Comparison of ENCODE assay signal across 9 cellular contexts in genomic region chr16:67228034-67228785, GRCh38. TPM values are rescaled to one million over a fixed set of nuclear protein-coding genes. Genes with fewer than 3 reads are reported as not detected.
DNase-seq lines count a peak whose midpoint lies in the region; ATAC-seq, FAIRE-seq and TF ChIP-seq lines count a peak whose summit lies in the region.
"Had no signal": no experiment of that assay in that cellular context is flagged by ENCODE, and none has a peak within 500 bp of the region (broad histone marks: within the 10 kb centered on the region; RNA-seq: fewer than 3 reads in every experiment).

No MANE protein-coding gene starts in this region.

- H3K27me3 ChIP-seq in SJSA1 (replicated peaks) = no peaks in the 10 kb centered on the region
- H3K27me3 ChIP-seq in fibroblast of lung (ENCODE audit: control insufficient read depth, insufficient read depth, low read length) = no peaks in the 10 kb centered on the region
- no peaks in the 10 kb centered on the region for H3K27me3 ChIP-seq in sigmoid colon

- 84 to 91% methylated on average over 9 of the region's 9 CpGs for WGBS in sigmoid colon, 2 donors

- TF ChIP-seq POLR2A in GM12891 (IDR thresholded peaks at IDR 0.05; ENCODE audit: low read depth, low read length) (0 out of 2 replicates have a peak, but pooled peaks have one; percentile 9), sigmoid colon (IDR thresholded peaks at IDR 0.05) (no peak)

- TF ChIP-seq EP300 in sigmoid colon (IDR thresholded peaks at IDR 0.05) = no peak

- DNase-seq in GM12891 (ENCODE audit: insufficient read length, low spot score) (no peak), SJSA1 (ENCODE audit: low read depth in 1 of 2, low spot score in 2 of 2) (no peak), fibroblast of lung (ENCODE audit: low read depth in 2 of 2) (no peak), sigmoid colon (no peak), ecto neural progenitor cell (ENCODE audit: low spot score) (no peak), CD1c-positive myeloid dendritic cell (ENCODE audit: extremely low spot score) (no peak), NCI-H1436 treated with DMSO at 0.1 percent for 48 hours (lab: John Stamatoyannopoulos, UW) (no peak)
- DNase-seq: NCI-H1092 treated with DMSO at 0.1 percent for 48 hours had no signal

- no peak for ATAC-seq in HG03460 (IDR thresholded peaks at IDR 0.05; ENCODE audit: unreplicated experiment)

- TF ChIP-seq CTCF in fibroblast of lung (conservative IDR thresholded peaks at IDR 0.05 in 1 of 2, IDR thresholded peaks at IDR 0.05 in 1 of 2; ENCODE audit: low read depth in 1 of 2, low read length in 2 of 2) (no peak), sigmoid colon (IDR thresholded peaks at IDR 0.05) (no peak)

- H3K79me2 ChIP-seq in fibroblast of lung (ENCODE audit: control insufficient read depth, insufficient read depth, low read length) = peaks cover 24% of the 10 kb centered on the region

- FAIRE-seq in GM12891 (lab: Jason Lieb, UNC) = no peak

- H3K4me1 ChIP-seq in SJSA1 (replicated peaks) (peaks cover 20% of the 10 kb centered on the region), fibroblast of lung (ENCODE audit: control insufficient read depth, extremely low read depth, insufficient read depth, low read length) (peaks cover 6% of the 10 kb centered on the region), sigmoid colon (peaks cover 0 to 26% (median 21%) of the 10 kb centered on the region in 4 donors)

- no peak overlapping the region for H3K9ac ChIP-seq in fibroblast of lung (ENCODE audit: insufficient read depth, low read length)

- peak overlapping the region; percentile 87 for H3K4me2 ChIP-seq in fibroblast of lung (ENCODE audit: extremely low read depth, insufficient read depth, low read length)

- H3K4me3 ChIP-seq in SJSA1 (peak overlapping the region; percentile 80), fibroblast of lung (replicated peaks in 1 of 4; ENCODE audit: control extremely low read depth in 1 of 4, insufficient read depth in 1 of 4, low read depth in 3 of 4, low read length in 4 of 4) (peak overlapping the region; percentile 99 to 100 (median 99)), sigmoid colon (peak overlapping the region in 3 of 4 donors; percentile 87 to 99 (median 92))

- H2AFZ ChIP-seq in fibroblast of lung (ENCODE audit: low read length) = no peak overlapping the region

- H3K27ac ChIP-seq in SJSA1 (no peak overlapping the region), fibroblast of lung (ENCODE audit: insufficient read depth, low read length) (no peak overlapping the region), sigmoid colon (no peak overlapping the region)

- H3K36me3 ChIP-seq in SJSA1 (peaks cover 51% of the 10 kb centered on the region), fibroblast of lung (ENCODE audit: control insufficient read depth, insufficient read depth, low read length) (peaks cover 31% of the 10 kb centered on the region), sigmoid colon (peaks cover 12 to 45% (median 37%) of the 10 kb centered on the region in 4 donors)

- no peaks in the 10 kb centered on the region for H4K20me1 ChIP-seq in fibroblast of lung (ENCODE audit: control insufficient read depth, extremely low read depth, insufficient read depth, low read length)

- H3K9me3 ChIP-seq in SJSA1 (replicated peaks) = no peaks in the 10 kb centered on the region
- no peaks in the 10 kb centered on the region for H3K9me3 ChIP-seq in fibroblast of lung (ENCODE audit: control insufficient read depth, insufficient read depth, low read depth, low read length)
- H3K9me3 ChIP-seq in sigmoid colon = no peaks in the 10 kb centered on the region

- intact Hi-C loops in sigmoid colon (cut with DNase I) = loop anchor here (5.0 kb wide), 1 partner anchor 619 kb away; the partner anchor contains the start of genes CENPT and NUTF2

TF ChIP-seq in GM12891, 5 proteins besides CTCF, POLR2A, EP300 and RAD21:
- TF ChIP-seq POLR2AphosphoS5 (IDR thresholded peaks at IDR 0.05; ENCODE audit: low read depth, low read length) = no peak
- TF ChIP-seq PAX5 (IDR thresholded peaks at IDR 0.05; ENCODE audit: insufficient read depth, low read length, severe bottlenecking) = no peak
- TF ChIP-seq TAF1 (IDR thresholded peaks at IDR 0.05; ENCODE audit: low read depth, low read length) = no peak
- TF ChIP-seq POU2F2 (IDR thresholded peaks at IDR 0.05; ENCODE audit: low read depth, low read length) = no peak
- TF ChIP-seq SPI1 (IDR thresholded peaks at IDR 0.05; ENCODE audit: low read depth, low read length) = no peak

RNA-seq across cellular contexts. Expression of gene TMEM208, which starts 1.3 kb away (rescaled TPM):
- 35.4 TPM for polyA plus RNA-seq in GM12891 (2012; ENCODE audit: low read depth, missing spikeins)
- 38.7 and 38.9 TPM in 2 replicates for total RNA-seq in SJSA1 (2014; rRNA removed; shearing (Covaris generic))
- 25.7 and 26.3 TPM in 2 replicates for total RNA-seq in fibroblast of lung
- 43.2 and 53.5 TPM in 2 replicates for polyA plus RNA-seq in fibroblast of lung
- 39.8 and 49.8 TPM in 2 replicates for polyA plus RNA-seq in fibroblast of lung (2012)
- 60.4 and 70.6 TPM in 2 replicates for polyA minus RNA-seq in fibroblast of lung (ENCODE audit: low replicate concordance)
- 10 to 100 TPM; 15.3 to 31.4 (median 24.2) TPM for total RNA-seq in sigmoid colon
- polyA plus RNA-seq in sigmoid colon = 100 to 1,000 TPM in 1 of 3 donors, 10 to 100 TPM in 2; 33.0 to 109 (median 36.5) TPM

RNA-seq across cellular contexts. Expression of gene FHOD1, which starts 19.1 kb away (rescaled TPM):
- polyA plus RNA-seq in GM12891 (2012; ENCODE audit: low read depth, missing spikeins) = 37.6 TPM
- 15.8 and 18.5 TPM in 2 replicates for total RNA-seq in SJSA1 (2014; rRNA removed; shearing (Covaris generic))
- total RNA-seq in fibroblast of lung (7.1 and 13.9 TPM in 2 replicates), sigmoid colon (10 to 100 TPM in 2 of 4 donors, 1 to 10 TPM in 2; 6.7 to 17.1 (median 11.5) TPM)
- polyA plus RNA-seq in fibroblast of lung (25.8 and 32.7 TPM in 2 replicates), sigmoid colon (10 to 100 TPM in 1 of 3 donors, 1 to 10 TPM in 2; 4.8 to 25.2 (median 5.5) TPM)
- polyA plus RNA-seq in fibroblast of lung (2012) = 41.2 and 62.7 TPM in 2 replicates
- 52.9 and 83.9 TPM in 2 replicates for polyA minus RNA-seq in fibroblast of lung (ENCODE audit: low replicate concordance)

RNA-seq across cellular contexts. Expression of gene SLC9A5, which starts 20.6 kb away (rescaled TPM):
- 5.2 TPM for polyA plus RNA-seq in GM12891 (2012; ENCODE audit: low read depth, missing spikeins)
- 1.2 and 1.6 TPM in 2 replicates for total RNA-seq in SJSA1 (2014; rRNA removed; shearing (Covaris generic))
- total RNA-seq in fibroblast of lung (1.0 and 2.3 TPM in 2 replicates), sigmoid colon (1 to 10 TPM in 2 of 4 donors, under 1 TPM in 1, not detected in 1; 0.68 to 6.1 (median 1.1) TPM)
- polyA plus RNA-seq in fibroblast of lung (1.9 and 2.0 TPM in 2 replicates), sigmoid colon (under 1 TPM in 2 of 3 donors, not detected in 1; 0.46 to 0.99 TPM)
- polyA plus RNA-seq in fibroblast of lung (2012) = 1.9 and 2.0 TPM in 2 replicates
- polyA minus RNA-seq in fibroblast of lung (ENCODE audit: low replicate concordance) = 0.16 and 3.9 TPM in 2 replicates

RNA-seq across cellular contexts. Expression of gene ELMO3, which starts 29.3 kb away (rescaled TPM):
- polyA plus RNA-seq in GM12891 (2012; ENCODE audit: low read depth, missing spikeins) = 1.5 TPM
- 0.72 and 1.1 TPM in 2 replicates for total RNA-seq in SJSA1 (2014; rRNA removed; shearing (Covaris generic))
- total RNA-seq in fibroblast of lung (0.26 and 0.33 TPM in 2 replicates), sigmoid colon (1 to 10 TPM in 2 of 4 donors, under 1 TPM in 2; 0.14 to 1.7 (median 1.1) TPM)
- polyA plus RNA-seq in fibroblast of lung (0.36 and 0.42 TPM in 2 replicates), sigmoid colon (10 to 100 TPM; 31.8 to 41.8 (median 35.1) TPM)
- 0.37 and 0.52 TPM in 2 replicates for polyA plus RNA-seq in fibroblast of lung (2012)
- polyA minus RNA-seq in fibroblast of lung (ENCODE audit: low replicate concordance) = 0.16 and 0.26 TPM in 2 replicates

RNA-seq across cellular contexts. Expression of gene E2F4, which starts 36.3 kb away (rescaled TPM):
- 65.9 TPM for polyA plus RNA-seq in GM12891 (2012; ENCODE audit: low read depth, missing spikeins)
- 77.0 and 93.8 TPM in 2 replicates for total RNA-seq in SJSA1 (2014; rRNA removed; shearing (Covaris generic))
- total RNA-seq in fibroblast of lung (42.4 and 48.3 TPM in 2 replicates), sigmoid colon (10 to 100 TPM; 59.9 to 85.9 (median 76.0) TPM)
- polyA plus RNA-seq in fibroblast of lung (59.9 and 70.4 TPM in 2 replicates), sigmoid colon (10 to 100 TPM; 40.0 to 71.0 (median 51.7) TPM)
- polyA plus RNA-seq in fibroblast of lung (2012) = 37.3 and 52.9 TPM in 2 replicates
- polyA minus RNA-seq in fibroblast of lung (ENCODE audit: low replicate concordance) = 126 and 164 TPM in 2 replicates
